8 cellular contexts compared by ENCODE assay signal in genomic region chr12:123384318-123384993, GRCh38. TPM values are rescaled to one million over a fixed set of nuclear protein-coding genes. Genes with fewer than 3 reads are reported as not detected.
DNase-seq lines count a peak whose midpoint lies in the region; ATAC-seq and TF ChIP-seq lines count a peak whose summit lies in the region.

No MANE protein-coding gene starts in this region.

- no peaks in the 10 kb centered on the region for H3K27me3 ChIP-seq in BLaER1 treated with 17β-estradiol and CSF1 and Interleukin-3, amounts not matched to agents 10 nM and 100 nM
- H3K27me3 ChIP-seq in H7 (ENCODE audit: control insufficient read depth, insufficient read depth, low read length) (peaks cover 3% of the 10 kb centered on the region; the same call in 1 of the 2 replicates), esophagus squamous epithelium (no peaks in the 10 kb centered on the region), parathyroid adenoma (ENCODE audit: control insufficient read depth, insufficient read depth, low read length) (no peaks in the 10 kb centered on the region)

- H2AFZ ChIP-seq in parathyroid adenoma = peak overlapping the region; percentile 77

- TF ChIP-seq POLR2A in esophagus squamous epithelium (IDR thresholded peaks at IDR 0.05) = no peak

- peaks cover 19% of the 10 kb centered on the region for H3K79me2 ChIP-seq in parathyroid adenoma

- WGBS in esophagus squamous epithelium, 2 donors = 0 to 7% methylated on average over 7 to 8 of the region's 41 CpGs

- H3K9ac ChIP-seq in BLaER1 treated with 17β-estradiol and CSF1 and Interleukin-3, amounts not matched to agents 10 nM and 100 nM = peak overlapping the region; percentile 65 to 87 (median 81)
- no peak overlapping the region for H3K9ac ChIP-seq in parathyroid adenoma

- H3K36me3 ChIP-seq in BLaER1 treated with 17β-estradiol and CSF1 and Interleukin-3, amounts not matched to agents 10 nM and 100 nM = no peaks in the 10 kb centered on the region
- H3K36me3 ChIP-seq in H7 (replicated peaks; ENCODE audit: control insufficient read depth, insufficient read depth, low read length) = no peaks in the 10 kb centered on the region
- no peaks in the 10 kb centered on the region for H3K36me3 ChIP-seq in esophagus squamous epithelium
- H3K36me3 ChIP-seq in parathyroid adenoma (ENCODE audit: control insufficient read depth, insufficient read depth, low read length) = no peaks in the 10 kb centered on the region

- H4K20me1 ChIP-seq in BLaER1 treated with 17β-estradiol and CSF1 and Interleukin-3, amounts not matched to agents 10 nM and 100 nM = peaks cover 0 to under 1% (median 0%) of the 10 kb centered on the region in 11 experiments; a peak in 4 of 22 replicates

- H3K27ac ChIP-seq in BLaER1 treated with 17β-estradiol and CSF1 and Interleukin-3, amounts not matched to agents 10 nM and 100 nM = peak overlapping the region in 10 of 11 experiments; percentile 41 to 81 (median 70); a peak in 20 of 22 replicates
- H3K27ac ChIP-seq in VCaP (peak overlapping the region; percentile 87), esophagus squamous epithelium (peak overlapping the region; percentile 81 to 94 (median 92)), parathyroid adenoma (peak overlapping the region; percentile 76)

- ATAC-seq in HG02763 (IDR thresholded peaks at IDR 0.05; ENCODE audit: unreplicated experiment) (no peak), HG03342 (IDR thresholded peaks at IDR 0.05; ENCODE audit: unreplicated experiment) (no peak)

- H3K4me2 ChIP-seq in BLaER1 treated with 17β-estradiol and CSF1 and Interleukin-3, amounts not matched to agents 10 nM and 100 nM = peak overlapping the region; percentile 91 to 100 (median 97)
- H3K4me2 ChIP-seq in parathyroid adenoma (ENCODE audit: low read length) = peak overlapping the region; percentile 79

- TF ChIP-seq CTCF in VCaP (conservative IDR thresholded peaks at IDR 0.05) (no peak), esophagus squamous epithelium (IDR thresholded peaks at IDR 0.05) (no peak), parathyroid adenoma (IDR thresholded peaks at IDR 0.05) (no peak)

- intact Hi-C loops in esophagus squamous epithelium (cut with DNase I) = no loop called here

- DNase-seq in H7 (no peak), esophagus squamous epithelium (lab: John Stamatoyannopoulos, UW) (no peak), NCI-H2196 treated with DMSO at 0.1 percent for 48 hours (lab: John Stamatoyannopoulos, UW; ENCODE audit: unreplicated experiment) (no peak)

- no peaks in the 10 kb centered on the region for H3K9me3 ChIP-seq in BLaER1 treated with 17β-estradiol and CSF1 and Interleukin-3, amounts not matched to agents 10 nM and 100 nM (replicated peaks in 1 of 11)
- H3K9me3 ChIP-seq in esophagus squamous epithelium = no peaks in the 10 kb centered on the region
- no peaks in the 10 kb centered on the region for H3K9me3 ChIP-seq in parathyroid adenoma (ENCODE audit: control insufficient read depth, low read length)

- peak overlapping the region; percentile 71 to 92 (median 82) for H3K4me3 ChIP-seq in BLaER1 treated with 17β-estradiol and CSF1 and Interleukin-3, amounts not matched to agents 10 nM and 100 nM
- H3K4me3 ChIP-seq in H7 (ENCODE audit: insufficient read depth, low read depth, low read length) (peak overlapping the region; percentile 79), esophagus squamous epithelium (peak overlapping the region; percentile 80 to 93 (median 84)), parathyroid adenoma (ENCODE audit: low read depth, low read length) (peak overlapping the region; percentile 84)

- peaks cover 32 to 50% (median 42%) of the 10 kb centered on the region in 10 experiments for H3K4me1 ChIP-seq in BLaER1 treated with 17β-estradiol and CSF1 and Interleukin-3, amounts not matched to agents 10 nM and 100 nM
- H3K4me1 ChIP-seq in esophagus squamous epithelium (peaks cover 18 to 49% (median 22%) of the 10 kb centered on the region in 3 donors), parathyroid adenoma (peaks cover 13% of the 10 kb centered on the region)

RNA-seq across cellular contexts. Expression of gene KMT5A, which starts 0.5 kb away (rescaled TPM):
- total RNA-seq in H7 (2014; rRNA removed; shearing (Covaris generic)) = 16.1 and 18.1 TPM in 2 replicates
- total RNA-seq in esophagus squamous epithelium = 10 to 100 TPM; 54.8 to 69.1 (median 68.4) TPM

RNA-seq across cellular contexts. Expression of gene SBNO1, which starts 19.8 kb away (rescaled TPM):
- total RNA-seq in H7 (2014; rRNA removed; shearing (Covaris generic)) = 17.7 and 25.0 TPM in 2 replicates
- 10 to 100 TPM; 16.8 to 26.1 (median 23.0) TPM for total RNA-seq in esophagus squamous epithelium

RNA-seq across cellular contexts. Expression of gene RILPL2, which starts 52.0 kb away (rescaled TPM):
- 0.45 and 0.52 TPM in 2 replicates for total RNA-seq in H7 (2014; rRNA removed; shearing (Covaris generic))
- 1 to 10 TPM; 1.3 to 5.7 (median 3.7) TPM for total RNA-seq in esophagus squamous epithelium
